Comparison of ENCODE assay signal across 9 cellular contexts in genomic region chr5:57209316-57210040, GRCh38. TPM values are rescaled to one million over a fixed set of nuclear protein-coding genes. Genes with fewer than 3 reads are reported as not detected.
DNase-seq lines count a peak whose midpoint lies in the region; ATAC-seq and TF ChIP-seq lines count a peak whose summit lies in the region.
"Had no signal": no experiment of that assay in that cellular context is flagged by ENCODE, and none has a peak within 500 bp of the region (broad histone marks: within the 10 kb centered on the region; RNA-seq: fewer than 3 reads in every experiment).

No MANE protein-coding gene starts in this region.

- no peaks in the 10 kb centered on the region for H3K23me2 ChIP-seq in H9 (ENCODE audit: insufficient read length, low read depth, low read length, poor library complexity, severe bottlenecking)

- no peak overlapping the region for H3K56ac ChIP-seq in H9 (ENCODE audit: insufficient read length, low read depth, low read length)

- H3K4ac ChIP-seq in H9 (ENCODE audit: low read depth, low read length): no peak overlapping the region

- H3K36me3 Mint-ChIP-seq in H9 (ENCODE audit: insufficient read depth in 1 of 3, low read depth in 3 of 3) (peaks cover 14 to 28% (median 23%) of the 10 kb centered on the region in 3 experiments), T-cell (peaks cover 14% of the 10 kb centered on the region)

- no peak overlapping the region for H2BK20ac ChIP-seq in H9 (ENCODE audit: low read depth, low read length, poor library complexity, severe bottlenecking)

- H4K91ac ChIP-seq in H9 (ENCODE audit: insufficient read length, low read depth, low read length): no peak overlapping the region

- no peaks in the 10 kb centered on the region for H3K27me3 Mint-ChIP-seq in H9 (ENCODE audit: low read depth)
- H3K27me3 Mint-ChIP-seq in T-cell: no peaks in the 10 kb centered on the region

- TF ChIP-seq CTCF in AG10803 (conservative IDR thresholded peaks at IDR 0.05; ENCODE audit: low read length): no peak
- no peak for TF ChIP-seq CTCF in H9 (conservative IDR thresholded peaks at IDR 0.05)
- TF ChIP-seq CTCF in fibroblast of mammary gland (conservative IDR thresholded peaks at IDR 0.05; ENCODE audit: control insufficient read depth, insufficient read depth, low read depth, low read length): no peak

- no peak overlapping the region for H3K18ac ChIP-seq in H9 (ENCODE audit: insufficient read length, low read depth, low read length)

- H4K20me1 ChIP-seq in H9 (ENCODE audit: control insufficient read depth, insufficient read depth, insufficient read length): peaks cover 6% of the 10 kb centered on the region

- H2BK5ac ChIP-seq in H9 (ENCODE audit: insufficient read length, low read length): no peak overlapping the region

- H3K27me3 ChIP-seq in H9 (ENCODE audit: insufficient read depth, low read length): no peaks in the 10 kb centered on the region

- H3K4me3 ChIP-seq in AG10803 (ENCODE audit: low read length): no peak overlapping the region
- no peak overlapping the region for H3K4me3 ChIP-seq in fibroblast of mammary gland (ENCODE audit: control insufficient read depth, low read depth, low read length)

- H2BK15ac ChIP-seq in H9 (ENCODE audit: low read depth, low read length): no peak overlapping the region

- H4K5ac ChIP-seq in H9 (ENCODE audit: insufficient read length, low read depth, low read length): no peak overlapping the region

- CTCF ChIA-PET in T-cell (lab: Charles Lee): interaction anchor here in 1 of 2 donors (0.7 to 1.0 kb wide), 2 partner anchors 307 to 941 kb away, joined by 3 to 5 read pairs; no protein-coding TSS in a partner anchor

- H3K27ac Mint-ChIP-seq in H9: peak overlapping the region in 2 of 3 experiments; percentile 6 to 87; a peak in 3 of 7 replicates
- H3K27ac Mint-ChIP-seq in T-cell: peak overlapping the region; percentile 58 to 71

- no peak overlapping the region for H3K4me2 ChIP-seq in H9 (ENCODE audit: insufficient read depth, insufficient read length, low read length)

- H3K4me3 Mint-ChIP-seq in H9: no peak overlapping the region
- peak overlapping the region in 2 of 3 donors; percentile 10 to 29 for H3K4me3 Mint-ChIP-seq in T-cell

- peak; percentile 42 for DNase-seq in AG10803 (ENCODE audit: low read depth)
- no peak for DNase-seq in H9
- DNase-seq in T-cell: no peak
- peak; percentile 23 for DNase-seq in fibroblast of mammary gland (ENCODE audit: low read depth)
- DNase-seq in NCI-H82 treated with DMSO at 0.1 percent for 48 hours (lab: John Stamatoyannopoulos, UW; ENCODE audit: unreplicated experiment): no peak
- DNase-seq in AG08396 (ENCODE audit: low spot score): no peak
- no peak for DNase-seq in effector CD4-positive, alpha-beta T cell
- DNase-seq in stimulated activated CD4-positive, alpha-beta T cell treated with anti-CD3 and anti-CD28 coated beads, Interleukin-15, amount 100 ng/mL, for 24 hours: no peak
- DNase-seq: stimulated activated CD4-positive, alpha-beta T cell treated with anti-CD3 and anti-CD28 coated beads, Interleukin-12 subunit alpha, Interleukin-12 subunit beta, amount 100 ng/mL, for 4 hours had no signal

- peaks cover 4% of the 10 kb centered on the region for H3K79me1 ChIP-seq in H9 (ENCODE audit: insufficient read depth, low read depth, low read length, poor library complexity, severe bottlenecking)

- H2AK5ac ChIP-seq in H9 (ENCODE audit: insufficient read length, low read length): no peak overlapping the region

- no peak overlapping the region for H2BK120ac ChIP-seq in H9 (ENCODE audit: low read depth, low read length, poor library complexity, severe bottlenecking)

- no CpG with 5 or more reads among the region's 2 CpGs for WGBS in H9 (ENCODE audit: extremely low coverage, insufficient read length, low lambda C conversion rate)

- H2AFZ ChIP-seq in H9 (ENCODE audit: low read length): no peak overlapping the region

- H3K14ac ChIP-seq in H9 (ENCODE audit: insufficient read depth, low read length): no peak overlapping the region

- no peak overlapping the region for H3K27ac ChIP-seq in H9 (ENCODE audit: insufficient read length, low read depth, low read length)

- no peaks in the 10 kb centered on the region for H3K9me3 Mint-ChIP-seq in H9
- no peaks in the 10 kb centered on the region for H3K9me3 Mint-ChIP-seq in T-cell

- H3K4me1 Mint-ChIP-seq in H9 (peaks cover 45 to 53% of the 10 kb centered on the region in 2 experiments), T-cell (peaks cover 74 to 83% (median 79%) of the 10 kb centered on the region in 3 donors)

- H2BK12ac ChIP-seq in H9 (ENCODE audit: insufficient read length, low read depth, low read length): no peak overlapping the region

- POLR2A ChIA-PET in T-cell (lab: Charles Lee): interaction anchor here in 1 of 2 donors (0.9 kb wide), 1 partner anchor 36 kb away, joined by 13 read pairs; the partner anchor contains the start of gene GPBP1

- H3K9ac ChIP-seq in H9 (ENCODE audit: extremely low read depth, insufficient read length, low read length): no peak overlapping the region

- H4K8ac ChIP-seq in H9 (replicated peaks; ENCODE audit: insufficient read length, low read depth, low read length): no peak overlapping the region

- no peaks in the 10 kb centered on the region; the same call in 1 of the 2 replicates for H3K4me1 ChIP-seq in H9 (ENCODE audit: insufficient read depth, low read length)

- H3K23ac ChIP-seq in H9 (ENCODE audit: insufficient read length, low read depth, low read length): no peak overlapping the region

- H3K9me3 ChIP-seq in H9 (ENCODE audit: control insufficient read depth, low read depth, low read length): no peaks in the 10 kb centered on the region

- no peak for ATAC-seq in T-cell (replicated peaks in 1 of 4)

- no peak overlapping the region for H3T11ph ChIP-seq in H9 (ENCODE audit: low read length)

- peaks cover 61% of the 10 kb centered on the region for H3K79me2 ChIP-seq in H9 (ENCODE audit: insufficient read depth, low read length)

RNA-seq across cellular contexts. Expression of gene GPBP1, which starts 35.6 kb away (rescaled TPM):
- total RNA-seq in H9 (2021) (108 and 112 TPM in 2 replicates), T-cell (100 to 1,000 TPM in 4 of 5 donors, 10 to 100 TPM in 1; 97.1 to 125 (median 101) TPM)

Comparison
In these comparisons a context has a peak if more than half of its experiments do, and no peak if none do; other contexts are left out.
1. DNase-seq: peak in AG10803 (single experiment) and fibroblast of mammary gland (single experiment); none in H9 (single experiment), T-cell (0 of 34), NCI-H82 treated with DMSO at 0.1 percent for 48 hours (single experiment), AG08396 (single experiment), effector CD4-positive, alpha-beta T cell (single experiment) and stimulated activated CD4-positive, alpha-beta T cell treated with anti-CD3 and anti-CD28 coated beads, Interleukin-15, amount 100 ng/mL, for 24 hours (single experiment).
2. H3K4me3 Mint-ChIP-seq: peak in T-cell (2 of 3); none in H9 (0 of 2).